8 cellular contexts compared by ENCODE assay signal in the genomic region with DNA sequence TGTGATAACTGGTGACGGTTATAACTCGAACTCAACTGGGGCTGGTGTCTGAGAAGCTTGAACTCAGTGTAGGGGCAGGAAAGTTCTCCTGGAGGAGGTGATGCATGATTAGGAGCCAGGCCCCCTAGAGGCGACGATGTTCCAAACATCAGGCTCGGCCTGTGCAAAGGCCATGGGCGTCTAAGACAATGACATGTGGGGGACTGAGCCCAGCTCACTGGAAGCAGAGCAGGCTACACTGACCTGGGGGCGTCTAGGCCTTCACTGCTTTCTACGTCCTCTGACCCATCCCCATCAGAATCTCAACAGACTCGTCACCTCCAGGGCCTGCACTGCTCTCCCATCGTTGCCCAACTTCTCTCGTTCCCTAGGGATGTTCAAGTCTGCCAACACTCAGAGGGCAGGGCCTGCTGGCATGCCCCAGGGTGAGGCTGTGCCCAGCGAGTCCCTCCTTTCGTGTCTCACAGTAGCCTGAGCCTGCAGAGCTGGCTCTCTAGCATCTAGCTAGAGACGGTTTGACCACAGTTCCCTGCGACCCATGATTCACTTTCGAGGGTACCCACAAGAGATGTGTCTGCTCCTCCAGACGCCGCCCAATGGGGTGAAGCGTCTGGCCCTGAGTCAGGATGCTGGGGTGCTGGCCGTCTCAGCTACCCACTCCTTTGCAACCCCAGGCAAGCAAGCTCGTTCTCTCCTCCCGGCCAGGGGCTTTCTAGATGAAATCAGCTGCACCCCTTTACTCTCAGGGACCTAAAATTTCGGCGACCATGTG. TPM values are rescaled to one million over a fixed set of nuclear protein-coding genes. Genes with fewer than 3 reads are reported as not detected.
DNase-seq lines count a peak whose midpoint lies in the region; ATAC-seq, FAIRE-seq and TF ChIP-seq lines count a peak whose summit lies in the region.

No MANE protein-coding gene starts in this region.

- POLR2A ChIA-PET in WTC11 (lab: Charles Lee) = interaction anchor here (0.7 to 1.4 kb wide), 3 partner anchors 19 to 424 kb away, joined by 3 to 6 read pairs (median 5); a partner anchor contains a TSS

- H3K27me3 Mint-ChIP-seq in GM23338 (ENCODE audit: insufficient read depth, low read depth, poor library complexity) (peaks cover 23% of the 10 kb centered on the region), WTC11 (ENCODE audit: low read depth) (peaks cover 22% of the 10 kb centered on the region)
- no peaks in the 10 kb centered on the region for H3K27me3 Mint-ChIP-seq in central memory CD8-positive, alpha-beta T cell

- H3K4me1 Mint-ChIP-seq in GM23338 (peaks cover 28% of the 10 kb centered on the region), WTC11 (peaks cover 26% of the 10 kb centered on the region)
- peaks cover 51% of the 10 kb centered on the region for H3K4me1 Mint-ChIP-seq in central memory CD8-positive, alpha-beta T cell

- ATAC-seq in GM23338 (peak; percentile 44), WTC11 (peak; percentile 43)
- ATAC-seq in central memory CD8-positive, alpha-beta T cell (replicated peaks; ENCODE audit: extremely low read depth, poor library complexity, severe bottlenecking) = peak; percentile 34

- H3K36me3 ChIP-seq in GM23338 (ENCODE audit: insufficient read depth) = 0 out of 2 replicates have a peak, but pooled peaks cover 3% of the 10 kb centered on the region
- peaks cover 0 to 6% (median 0%) of the 10 kb centered on the region in 4 donors for H3K36me3 ChIP-seq in liver (ENCODE audit: control insufficient read depth in 4 of 4, insufficient read depth in 3 of 4, low read depth in 1 of 4, low read length in 3 of 4)

- CTCF ChIA-PET in WTC11 (lab: Charles Lee) = interaction anchor here (0.5 to 4.0 kb wide), 25 partner anchors 9 to 522 kb away, joined by 3 to 54 read pairs (median 6); a partner anchor contains a TSS

- H3K9me2 ChIP-seq in GM23338 (ENCODE audit: insufficient read depth) = no peaks in the 10 kb centered on the region

- no peaks in the 10 kb centered on the region for H3K27me3 ChIP-seq in GM23338 (ENCODE audit: insufficient read depth)
- H3K27me3 ChIP-seq in liver (ENCODE audit: control insufficient read depth in 4 of 4, insufficient read depth in 4 of 4, low read length in 3 of 4) = no peaks in the 10 kb centered on the region

- TF ChIP-seq CTCF in D721Med (IDR thresholded peaks at IDR 0.05; ENCODE audit: insufficient read depth, missing control alignments) (peak; percentile 56), GM23338 (conservative IDR thresholded peaks at IDR 0.05; ENCODE audit: low read depth in 2 of 2) (peak; percentile 73), WTC11 (IDR thresholded peaks at IDR 0.05) (peak; percentile 31; the same call in 1 of the 2 replicates), liver (IDR thresholded peaks at IDR 0.05; ENCODE audit: low read depth, low read length, missing input control) (peak; percentile 26)

- peaks cover 12% of the 10 kb centered on the region for H3F3A ChIP-seq in GM23338 (replicated peaks; ENCODE audit: low read depth)

- DNase-seq in D721Med (ENCODE audit: insufficient read length, low spot score) (peak; percentile 30), GM23338 (ENCODE audit: low spot score) (peak; percentile 88), NCI-H146 treated with DMSO at 0.1 percent for 48 hours (lab: John Stamatoyannopoulos, UW; ENCODE audit: unreplicated experiment) (peak; percentile 50), WTC11 (ENCODE audit: low spot score) (peak; percentile 72), NCI-H128 (lab: John Stamatoyannopoulos, UW; ENCODE audit: unreplicated experiment) (no peak)
- peak; percentile 46 to 54 for DNase-seq in central memory CD8-positive, alpha-beta T cell (ENCODE audit: low spot score in 2 of 2)
- peak; percentile 33 for DNase-seq in stimulated activated CD8-positive, alpha-beta memory T cell treated with anti-CD3 and anti-CD28 coated beads, Interleukin-15, amount 100 ng/mL, for 1 hour (ENCODE audit: low read depth)

- no peak for FAIRE-seq in D721Med (lab: Jason Lieb, UNC)

- H4K20me1 ChIP-seq in GM23338 (replicated peaks; ENCODE audit: insufficient read depth) = no peaks in the 10 kb centered on the region; the same call in 1 of the 2 replicates

- H3K27ac ChIP-seq in GM23338 (ENCODE audit: low read depth) = no peak overlapping the region
- H3K27ac ChIP-seq in liver (ENCODE audit: low read depth in 1 of 2, low read length in 2 of 2) = peak overlapping the region; percentile 89 to 95

- peaks cover 7% of the 10 kb centered on the region; the same call in 1 of the 2 replicates for H3K79me2 ChIP-seq in GM23338 (replicated peaks; ENCODE audit: insufficient read depth)

- H3K4me3 ChIP-seq in GM23338 (peak overlapping the region; percentile 91), liver (ENCODE audit: low read depth in 1 of 3, low read length in 3 of 3) (peak overlapping the region; percentile 70 to 74 (median 71))

- H3K27ac Mint-ChIP-seq in GM23338 (0 out of 2 replicates have a peak overlapping the region, but pooled peaks have one; percentile 52), WTC11 (0 out of 2 replicates have a peak overlapping the region, but pooled peaks have one; percentile 90)
- H3K27ac Mint-ChIP-seq in central memory CD8-positive, alpha-beta T cell (ENCODE audit: low read depth) = peak overlapping the region; percentile 99

- peak overlapping the region; percentile 96 for H3K4me2 ChIP-seq in GM23338

- H3K4me3 Mint-ChIP-seq in GM23338 (peak overlapping the region; percentile 92), WTC11 (peak overlapping the region; percentile 90)
- peak overlapping the region; percentile 100 for H3K4me3 Mint-ChIP-seq in central memory CD8-positive, alpha-beta T cell

- H3K9me3 ChIP-seq in liver (ENCODE audit: control insufficient read depth in 4 of 4, low read length in 3 of 4) = no peaks in the 10 kb centered on the region

- H3K9me3 Mint-ChIP-seq in GM23338 (no peaks in the 10 kb centered on the region), WTC11 (no peaks in the 10 kb centered on the region)
- no peaks in the 10 kb centered on the region for H3K9me3 Mint-ChIP-seq in central memory CD8-positive, alpha-beta T cell

- H3K4me1 ChIP-seq in GM23338 (ENCODE audit: insufficient read depth) = peaks cover 15% of the 10 kb centered on the region; the same call in 1 of the 2 replicates
- H3K4me1 ChIP-seq in liver (ENCODE audit: control insufficient read depth in 4 of 4, insufficient read depth in 4 of 4, low read length in 3 of 4) = peaks cover 6 to 28% (median 21%) of the 10 kb centered on the region in 4 donors

- peak in 1 of 2 donors; percentile 60 for TF ChIP-seq RAD21 in liver (IDR thresholded peaks at IDR 0.05)

- WGBS in liver = 33% methylated on average over 24 of the region's 24 CpGs

- H3K36me3 Mint-ChIP-seq in GM23338 (ENCODE audit: low read depth) (peaks cover 22% of the 10 kb centered on the region; the same call in 2 of the 3 replicates), WTC11 (peaks cover 6% of the 10 kb centered on the region; the same call in 1 of the 2 replicates)
- peaks cover 34% of the 10 kb centered on the region for H3K36me3 Mint-ChIP-seq in central memory CD8-positive, alpha-beta T cell (ENCODE audit: insufficient read depth)

- H2AFZ ChIP-seq in GM23338 = peak overlapping the region; percentile 99

- H3K9ac ChIP-seq in liver (ENCODE audit: low read depth in 1 of 2, low read length in 2 of 2) = peak overlapping the region; percentile 24 to 61

TF ChIP-seq in GM23338, 12 proteins besides CTCF, POLR2A, EP300 and RAD21:
- TF ChIP-seq EZH2phosphoT487 (IDR thresholded peaks at IDR 0.05; ENCODE audit: unreplicated experiment) (no peak), STAT1 (IDR thresholded peaks at IDR 0.05; ENCODE audit: unreplicated experiment) (no peak), EZH2 (IDR thresholded peaks at IDR 0.05; ENCODE audit: low read depth, unreplicated experiment) (no peak), CREB1 (CRISPR knock-in tag; IDR thresholded peaks at IDR 0.05; ENCODE audit: low read depth) (0 out of 2 replicates have a peak, but pooled peaks have one; percentile 13), POLR2AphosphoS5 (IDR thresholded peaks at IDR 0.05; ENCODE audit: low read depth) (no peak), NANOG (IDR thresholded peaks at IDR 0.05; ENCODE audit: borderline replicate concordance) (no peak)

TF ChIP-seq in WTC11, 78 proteins besides CTCF, POLR2A, EP300 and RAD21 (continues in another document):
- no peak for TF ChIP-seq ZBTB21 (CRISPR knock-in tag; IDR thresholded peaks at IDR 0.05; ENCODE audit: borderline replicate concordance)
- 0 out of 2 replicates have a peak, but pooled peaks have one; percentile 65 for TF ChIP-seq GTF2I (CRISPR knock-in tag; conservative IDR thresholded peaks at IDR 0.05)
- TF ChIP-seq NFATC4 (CRISPR knock-in tag; IDR thresholded peaks at IDR 0.05) = no peak
- no peak for TF ChIP-seq ZNF121 (CRISPR knock-in tag; IDR thresholded peaks at IDR 0.05)
- no peak for TF ChIP-seq NFYB (CRISPR knock-in tag; conservative IDR thresholded peaks at IDR 0.05; ENCODE audit: low read depth)
- no peak for TF ChIP-seq ELF4 (CRISPR knock-in tag; IDR thresholded peaks at IDR 0.05; ENCODE audit: low read depth)

TF ChIP-seq in liver, 16 proteins besides CTCF, POLR2A, EP300 and RAD21 (continues in another document):
- TF ChIP-seq HNF4A (conservative IDR thresholded peaks at IDR 0.05) (peak in 1 of 2 donors; percentile 9), FOXA2 (IDR thresholded peaks at IDR 0.05) (no peak), TAF1 (conservative IDR thresholded peaks at IDR 0.05) (no peak), RXRA (IDR thresholded peaks at IDR 0.05) (peak in 1 of 2 donors; percentile 39), FOXA1 (IDR thresholded peaks at IDR 0.05) (no peak)

RNA-seq across cellular contexts. Expression of a gene that starts 1.1 kb away (rescaled TPM):
- 18.0 and 24.6 TPM in 2 replicates for total RNA-seq in GM23338 (2014; rRNA removed; shearing (Covaris generic))
- polyA plus RNA-seq in GM23338 (2016; fragmentation: Nextera tagmentation; extraction: Ambion mirVana) (9.6 and 10.2 TPM in 2 replicates), liver (1 to 10 TPM; 4.7 to 9.0 TPM)
- total RNA-seq in WTC11 (2021) (22.2 to 29.0 TPM (median 28.6 TPM) in 3 replicates), liver (10 to 100 TPM in 1 of 2 donors, 1 to 10 TPM in 1; 5.7 to 17.8 TPM)

RNA-seq across cellular contexts. Expression of a gene that starts 19.3 kb away (rescaled TPM):
- total RNA-seq in GM23338 (2014; rRNA removed; shearing (Covaris generic)) = 14.4 and 20.5 TPM in 2 replicates
- polyA plus RNA-seq in GM23338 (2016; fragmentation: Nextera tagmentation; extraction: Ambion mirVana) (16.6 and 20.7 TPM in 2 replicates), liver (100 to 1,000 TPM; 287 to 328 TPM)
- total RNA-seq in WTC11 (2021) (32.0 to 40.9 TPM (median 36.6 TPM) in 3 replicates), liver (100 to 1,000 TPM in 1 of 2 donors, 10 to 100 TPM in 1; 70.5 to 176 TPM)
